In genomic region chr14:102971836-102972606, GRCh38 we compare ENCODE assay signal across 18 cellular contexts. TPM values are rescaled to one million over a fixed set of nuclear protein-coding genes. Genes with fewer than 3 reads are reported as not detected.
"Had no signal": no experiment of that assay in that cellular context is flagged by ENCODE, and none has a peak within 500 bp of the region (broad histone marks: within the 10 kb centered on the region; RNA-seq: fewer than 3 reads in every experiment).

No MANE protein-coding gene starts in this region.

- H3K36me3 Mint-ChIP-seq: activated CD4-positive, alpha-beta memory T cell treated with anti-CD3 and anti-CD28 coated beads for 36 hours; activated naive CD4-positive, alpha-beta T cell treated with anti-CD3 and anti-CD28 coated beads, Interleukin-2, amount 10 ng/mL, durations not matched to agents 7 days and 5 days; activated naive CD8-positive, alpha-beta T cell treated with anti-CD3 and anti-CD28 coated beads, Interleukin-2, amount 10 ng/mL, durations not matched to agents 7 days and 5 days had no signal

- H3K4me1 ChIP-seq: breast epithelium had no signal

- H3K9me3 Mint-ChIP-seq: activated B cell treated with CpG ODN at 0.5 μM for 24 hours; activated CD4-positive, alpha-beta memory T cell treated with anti-CD3 and anti-CD28 coated beads for 36 hours; activated CD4-positive, alpha-beta T cell treated with anti-CD3 and anti-CD28 coated beads, Interleukin-2, amount 10 ng/mL, durations not matched to agents 7 days and 5 days; activated naive CD4-positive, alpha-beta T cell treated with anti-CD3 and anti-CD28 coated beads, Interleukin-2, amount 10 ng/mL, durations not matched to agents 7 days and 5 days; activated naive CD8-positive, alpha-beta T cell treated with anti-CD3 and anti-CD28 coated beads, Interleukin-2, amount 10 ng/mL, durations not matched to agents 7 days and 5 days; activated T-cell treated with anti-CD3 and anti-CD28 coated beads, Interleukin-2, amount 50 U/mL, for 4 hours had no signal

- H3K27me3 Mint-ChIP-seq: activated B cell treated with CpG ODN at 0.5 μM for 24 hours; activated CD4-positive, alpha-beta memory T cell treated with anti-CD3 and anti-CD28 coated beads for 36 hours; activated CD4-positive, alpha-beta T cell treated with anti-CD3 and anti-CD28 coated beads, Interleukin-2, amount 10 ng/mL, durations not matched to agents 7 days and 5 days; activated naive CD8-positive, alpha-beta T cell treated with anti-CD3 and anti-CD28 coated beads, Interleukin-2, amount 10 ng/mL, durations not matched to agents 7 days and 5 days; T-helper 17 cell had no signal

- H3K4me1 Mint-ChIP-seq: activated B cell treated with CpG ODN at 0.5 μM for 24 hours; activated CD4-positive, alpha-beta T cell treated with anti-CD3 and anti-CD28 coated beads, Interleukin-2, amount 10 ng/mL, durations not matched to agents 7 days and 5 days; activated naive CD4-positive, alpha-beta T cell treated with anti-CD3 and anti-CD28 coated beads, Interleukin-2, amount 10 ng/mL, durations not matched to agents 7 days and 5 days; activated naive CD8-positive, alpha-beta T cell treated with anti-CD3 and anti-CD28 coated beads, Interleukin-2, amount 10 ng/mL, durations not matched to agents 7 days and 5 days; T-helper 17 cell had no signal

- H3K27ac Mint-ChIP-seq: activated B cell treated with CpG ODN at 0.5 μM for 24 hours; activated CD4-positive, alpha-beta memory T cell treated with anti-CD3 and anti-CD28 coated beads for 36 hours; activated CD4-positive, alpha-beta T cell treated with anti-CD3 and anti-CD28 coated beads, Interleukin-2, amount 10 ng/mL, durations not matched to agents 7 days and 5 days; activated naive CD4-positive, alpha-beta T cell treated with anti-CD3 and anti-CD28 coated beads, Interleukin-2, amount 10 ng/mL, durations not matched to agents 7 days and 5 days; activated naive CD8-positive, alpha-beta T cell treated with anti-CD3 and anti-CD28 coated beads, Interleukin-2, amount 10 ng/mL, durations not matched to agents 7 days and 5 days had no signal

- H3K4me3 Mint-ChIP-seq: activated B cell treated with CpG ODN at 0.5 μM for 24 hours; activated CD4-positive, alpha-beta memory T cell treated with anti-CD3 and anti-CD28 coated beads for 36 hours; activated CD4-positive, alpha-beta T cell treated with anti-CD3 and anti-CD28 coated beads, Interleukin-2, amount 10 ng/mL, durations not matched to agents 7 days and 5 days; activated naive CD4-positive, alpha-beta T cell treated with anti-CD3 and anti-CD28 coated beads, Interleukin-2, amount 10 ng/mL, durations not matched to agents 7 days and 5 days; activated naive CD8-positive, alpha-beta T cell treated with anti-CD3 and anti-CD28 coated beads, Interleukin-2, amount 10 ng/mL, durations not matched to agents 7 days and 5 days; activated T-cell treated with anti-CD3 and anti-CD28 coated beads, Interleukin-2, amount 50 U/mL, for 4 hours; T-helper 17 cell had no signal

- H3K27me3 ChIP-seq: breast epithelium had no signal

- ATAC-seq: activated T-cell treated with anti-CD3 and anti-CD28 coated beads, Interleukin-2, amount 50 U/mL, for 4 hours; T-helper 17 cell had no signal

- DNase-seq: activated B cell treated with CpG ODN at 0.5 μM for 24 hours; activated CD4-positive, alpha-beta memory T cell treated with anti-CD3 and anti-CD28 coated beads for 36 hours; activated CD4-positive, alpha-beta T cell treated with anti-CD3 and anti-CD28 coated beads for 1 hour; activated CD4-positive, alpha-beta T cell treated with anti-CD3 and anti-CD28 coated beads, Interleukin-2, amount 10 ng/mL, durations not matched to agents 7 days and 5 days; activated CD8-positive, alpha-beta memory T cell treated with anti-CD3 and anti-CD28 coated beads for 24 hours; activated effector memory CD4-positive, alpha-beta T cell treated with anti-CD3 and anti-CD28 coated beads, Interleukin-2, amount 50 U/mL, for 16 hours; activated naive CD8-positive, alpha-beta T cell treated with anti-CD3 and anti-CD28 coated beads, Interleukin-2, amount 10 ng/mL, durations not matched to agents 7 days and 5 days; activated T-cell treated with anti-CD3 and anti-CD28 coated beads, Interleukin-2, amount 50 U/mL, for 4 hours; NCI-H1436 treated with DMSO at 0.1 percent for 48 hours; NCI-H187; NK-92 treated with Interleukin-12 subunit alpha and Interleukin-12 subunit beta, amount 100 ng/mL, for 24 hours; SHP77 treated with DMSO at 0.1 percent for 48 hours; T-helper 17 cell; T-helper 9 cell had no signal

- H3K4me3 ChIP-seq: breast epithelium had no signal

- H3K9me3 ChIP-seq: breast epithelium had no signal

- H3K27ac ChIP-seq: breast epithelium had no signal

RNA-seq across cellular contexts. Expression of gene AMN, which starts 49.6 kb away (rescaled TPM):
- total RNA-seq: PC-3, SK-MEL-5 had no signal
